In genomic region chr1:40984066-40984465, GRCh38 we compare ENCODE assay signal across 13 cellular contexts. TPM values are rescaled to one million over a fixed set of nuclear protein-coding genes. Genes with fewer than 3 reads are reported as not detected.
DNase-seq lines count a peak whose midpoint lies in the region; ATAC-seq, FAIRE-seq and TF ChIP-seq lines count a peak whose summit lies in the region.
"Had no signal": no experiment of that assay in that cellular context is flagged by ENCODE, and none has a peak within 500 bp of the region (broad histone marks: within the 10 kb centered on the region; RNA-seq: fewer than 3 reads in every experiment).

No MANE protein-coding gene starts in this region.

- no peak for TF ChIP-seq CTCF in fibroblast of the aortic adventitia (IDR thresholded peaks at IDR 0.05; ENCODE audit: insufficient read depth, low read length)
- TF ChIP-seq CTCF in transverse colon (IDR thresholded peaks at IDR 0.05): no peak
- no peak for TF ChIP-seq CTCF in heart left ventricle (IDR thresholded peaks at IDR 0.05)

- 79 to 88% methylated on average over 2 of the region's 2 CpGs for WGBS in transverse colon (ENCODE audit: low coverage in 1 of 2), 2 donors
- WGBS in heart left ventricle, 4 donors: 96 to 99% (median 98%) methylated on average over 2 of the region's 2 CpGs

- H3K36me3 Mint-ChIP-seq in activated naive CD4-positive, alpha-beta T cell treated with anti-CD3 and anti-CD28 coated beads, Interleukin-2, amount 50 U/mL, for 72 hours: peaks cover 52 to 54% of the 10 kb centered on the region in 2 donors

- FAIRE-seq in HTR-8/SVneo (lab: Jason Lieb, UNC): no peak

- peak overlapping the region; percentile 88 to 90 for H3K27ac Mint-ChIP-seq in activated naive CD4-positive, alpha-beta T cell treated with anti-CD3 and anti-CD28 coated beads, Interleukin-2, amount 50 U/mL, for 72 hours
- H3K27ac Mint-ChIP-seq: mesothelial cell of epicardium had no signal

- TF ChIP-seq POLR2A in transverse colon (IDR thresholded peaks at IDR 0.05): no peak
- no peak for TF ChIP-seq POLR2A in heart left ventricle (IDR thresholded peaks at IDR 0.05)

- no peak for TF ChIP-seq EP300 in transverse colon (IDR thresholded peaks at IDR 0.05; ENCODE audit: low read depth)

- H3K9me3 Mint-ChIP-seq in activated naive CD4-positive, alpha-beta T cell treated with anti-CD3 and anti-CD28 coated beads, Interleukin-2, amount 50 U/mL, for 72 hours: no peaks in the 10 kb centered on the region
- H3K9me3 Mint-ChIP-seq: mesothelial cell of epicardium had no signal

- H3K9me3 ChIP-seq in adipocyte (ENCODE audit: control insufficient read depth, low read length) (no peaks in the 10 kb centered on the region), transverse colon (no peaks in the 10 kb centered on the region), heart left ventricle (no peaks in the 10 kb centered on the region)
- H3K9me3 ChIP-seq: ovary had no signal

- H3K27ac ChIP-seq in transverse colon (peak overlapping the region; percentile 54 to 98 (median 94)), heart left ventricle (peak overlapping the region in 1 of 12 donors; percentile 33)
- H3K27ac ChIP-seq: ovary, SK-N-MC had no signal

- intact Hi-C loops in transverse colon (cut with DNase I; ENCODE audit: low total_unique reads): loop anchor here (5.0 kb wide), 1 partner anchor 1187 kb away; no protein-coding TSS in a partner anchor
- intact Hi-C loops in heart left ventricle (cut with DNase I): no loop called here

- no peak overlapping the region for H3K4me3 ChIP-seq in adipocyte (ENCODE audit: low read length)
- no peak overlapping the region for H3K4me3 ChIP-seq in fibroblast of the aortic adventitia (ENCODE audit: low read depth, low read length)
- H3K4me3 ChIP-seq in transverse colon: no peak overlapping the region
- H3K4me3 ChIP-seq in heart left ventricle: no peak overlapping the region
- H3K4me3 ChIP-seq: ovary, SK-N-MC had no signal

- no peak for DNase-seq in activated naive CD4-positive, alpha-beta T cell treated with anti-CD3 and anti-CD28 coated beads, Interleukin-2, amount 50 U/mL, for 72 hours (ENCODE audit: low spot score in 2 of 2)
- DNase-seq in activated naive CD4-positive, alpha-beta T cell (lab: John Stamatoyannopoulos, UW): no peak
- DNase-seq in adipocyte (ENCODE audit: low read depth): peak; percentile 73
- DNase-seq in fibroblast of the aortic adventitia (ENCODE audit: low read depth): peak; percentile 65
- no peak for DNase-seq in transverse colon
- DNase-seq in heart left ventricle: no peak
- DNase-seq in anterior cingulate cortex (lab: John Stamatoyannopoulos, UW): no peak
- no peak for DNase-seq in HTR-8/SVneo (ENCODE audit: insufficient read length, low spot score)
- DNase-seq: DMS53, ovary had no signal

- H3K27me3 ChIP-seq in adipocyte (replicated peaks; ENCODE audit: control insufficient read depth, insufficient read depth, low read length): no peaks in the 10 kb centered on the region
- no peaks in the 10 kb centered on the region for H3K27me3 ChIP-seq in transverse colon
- H3K27me3 ChIP-seq in heart left ventricle: no peaks in the 10 kb centered on the region
- H3K27me3 ChIP-seq: ovary had no signal

- H3K4me1 ChIP-seq in adipocyte (ENCODE audit: control insufficient read depth, insufficient read depth, low read length) (peaks cover 67% of the 10 kb centered on the region), transverse colon (peaks cover 10 to 35% (median 19%) of the 10 kb centered on the region in 4 donors), heart left ventricle (peaks cover 0 to 36% (median 18%) of the 10 kb centered on the region in 12 donors)

- H3K9ac ChIP-seq in adipocyte (ENCODE audit: low read length): no peak overlapping the region

- H3K36me3 ChIP-seq in adipocyte (ENCODE audit: control insufficient read depth, insufficient read depth, low read length, severe bottlenecking) (peaks cover 49% of the 10 kb centered on the region), transverse colon (peaks cover 0 to 8% (median 0%) of the 10 kb centered on the region in 4 donors), heart left ventricle (peaks cover 0 to 59% (median 43%) of the 10 kb centered on the region in 9 donors)
- H3K36me3 ChIP-seq: ovary had no signal

- peak; percentile 10 to 42 for ATAC-seq in activated naive CD4-positive, alpha-beta T cell treated with anti-CD3 and anti-CD28 coated beads, Interleukin-2, amount 50 U/mL, for 72 hours
- no peak for ATAC-seq in heart left ventricle

- in situ Hi-C loops in transverse colon (cut with MboI; ENCODE audit: low pct_ligation_motif_present in 1 of 4, low pct_unique_long_range_greater_than_20kb in 1 of 4, low sequenced_read_pairs in 3 of 4): no loop called here

RNA-seq across cellular contexts. Expression of gene CTPS1, which starts 4.6 kb away (rescaled TPM):
- 10 to 100 TPM; 72.8 to 92.9 TPM for total RNA-seq in activated naive CD4-positive, alpha-beta T cell treated with anti-CD3 and anti-CD28 coated beads, Interleukin-2, amount 50 U/mL, for 72 hours
- total RNA-seq in fibroblast of the aortic adventitia (ENCODE audit: low replicate concordance) (10.7 and 22.9 TPM in 2 replicates), transverse colon (10 to 100 TPM in 3 of 4 donors, 1 to 10 TPM in 1; 6.3 to 32.2 (median 19.7) TPM), heart left ventricle (10 to 100 TPM in 3 of 9 donors, 1 to 10 TPM in 6; 5.4 to 14.0 (median 7.4) TPM)
- 10 to 100 TPM in 1 of 2 donors, 1 to 10 TPM in 1; 3.7 to 22.5 TPM for polyA plus RNA-seq in heart left ventricle

RNA-seq across cellular contexts. Expression of gene SLFNL1, which starts 37.5 kb away (rescaled TPM):
- total RNA-seq in activated naive CD4-positive, alpha-beta T cell treated with anti-CD3 and anti-CD28 coated beads, Interleukin-2, amount 50 U/mL, for 72 hours: under 1 TPM; 0.11 to 0.39 TPM
- total RNA-seq in fibroblast of the aortic adventitia (ENCODE audit: low replicate concordance) (0.09 and 0.57 TPM in 2 replicates), transverse colon (1 to 10 TPM in 2 of 4 donors, under 1 TPM in 1, not detected in 1; 0.55 to 3.0 (median 1.3) TPM), heart left ventricle (under 1 TPM in 7 of 9 donors, not detected in 2; 0.08 to 0.25 (median 0.12) TPM)
- polyA plus RNA-seq in heart left ventricle: under 1 TPM; 0.11 to 0.12 TPM
- total RNA-seq: HT1080 had no signal

Comparison
In these comparisons a context has a peak if more than half of its experiments do, and no peak if none do; other contexts are left out.
1. ATAC-seq: peak in activated naive CD4-positive, alpha-beta T cell treated with anti-CD3 and anti-CD28 coated beads, Interleukin-2, amount 50 U/mL, for 72 hours (2 of 2); none in heart left ventricle (0 of 4).
2. DNase-seq: peak in adipocyte (single experiment) and fibroblast of the aortic adventitia (single experiment); none in activated naive CD4-positive, alpha-beta T cell treated with anti-CD3 and anti-CD28 coated beads, Interleukin-2, amount 50 U/mL, for 72 hours (0 of 2), activated naive CD4-positive, alpha-beta T cell (0 of 4), transverse colon (single experiment), heart left ventricle (0 of 5), anterior cingulate cortex (0 of 58) and HTR-8/SVneo (single experiment).